Comparison of ENCODE assay signal across 9 cellular contexts in the genomic region with DNA sequence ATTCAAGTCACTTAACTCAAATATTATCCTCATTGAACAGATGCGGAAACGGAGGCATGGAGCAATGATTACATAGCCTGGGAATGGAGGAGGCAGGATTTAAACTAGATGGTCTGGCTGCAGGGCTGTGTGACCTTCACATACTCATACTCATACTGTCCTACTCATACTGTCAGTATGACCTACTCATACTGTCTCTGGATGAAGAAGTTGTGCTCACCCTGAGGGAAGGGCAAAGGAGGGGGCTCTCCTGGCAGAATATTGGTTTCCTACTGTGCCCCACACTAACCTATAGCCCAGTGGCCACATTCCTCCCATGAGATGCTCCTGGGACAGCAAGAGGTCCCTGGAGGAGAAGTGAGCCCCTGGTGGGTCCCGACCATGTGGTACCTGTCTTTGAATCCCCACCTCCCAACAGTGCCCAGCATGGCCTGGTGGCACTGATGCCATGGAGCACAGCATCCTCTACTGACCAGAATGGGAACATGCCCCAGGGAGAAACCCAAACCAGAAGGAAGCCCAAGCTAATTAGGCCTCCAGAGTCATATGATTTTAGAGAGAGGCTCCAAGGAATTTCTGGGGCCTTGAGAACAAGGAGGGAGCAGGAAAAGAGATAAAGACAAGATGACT.
DNase-seq lines count a peak whose midpoint lies in the region; ATAC-seq, FAIRE-seq and TF ChIP-seq lines count a peak whose summit lies in the region.
"Had no signal": no experiment of that assay in that cellular context is flagged by ENCODE, and none has a peak within 500 bp of the region (broad histone marks: within the 10 kb centered on the region; RNA-seq: fewer than 3 reads in every experiment).

No MANE protein-coding gene starts in this region.

- no peak overlapping the region for H3K4me2 ChIP-seq in H1 (ENCODE audit: insufficient read depth in 1 of 2, low read depth in 2 of 2, low read length in 2 of 2)

- H3K4me3 ChIP-seq in H1 (ENCODE audit: extremely low read depth in 1 of 4, insufficient read depth in 2 of 4, low read depth in 3 of 4, low read length in 4 of 4) (no peak overlapping the region), spleen (no peak overlapping the region)
- no peak overlapping the region for H3K4me3 ChIP-seq in effector memory CD4-positive, alpha-beta T cell (ENCODE audit: insufficient read depth, low read depth, low read length, poor library complexity, severe bottlenecking)

- H3K9me3 ChIP-seq in H1 (ENCODE audit: insufficient read depth in 2 of 2, low read depth in 1 of 2, low read length in 1 of 2) (0 out of 4 replicates have a peak, but pooled peaks cover 0 to 2% of the 10 kb centered on the region in 2 experiments), spleen (peaks cover 0 to 10% (median 2%) of the 10 kb centered on the region in 8 donors)
- H3K9me3 ChIP-seq in effector memory CD4-positive, alpha-beta T cell (ENCODE audit: control insufficient read depth, low read length) = no peaks in the 10 kb centered on the region

- H3K14ac ChIP-seq in H1 (ENCODE audit: insufficient read length) = no peak overlapping the region

- TF ChIP-seq POLR2A in H1 (IDR thresholded peaks at IDR 0.05; ENCODE audit: control extremely low read depth in 1 of 2, low read depth in 2 of 2, low read length in 2 of 2) (no peak), spleen (IDR thresholded peaks at IDR 0.05) (no peak)

- CTCF ChIA-PET in H1 (lab: Charles Lee; ENCODE audit: partially characterized antibody) = interaction anchor here (0.6 to 5.5 kb wide), 31 partner anchors 14 to 659 kb away, joined by 3 to 24 read pairs (median 4); no protein-coding TSS in a partner anchor

- H3K27me3 ChIP-seq in H1 (replicated peaks in 1 of 4; ENCODE audit: control insufficient read depth in 3 of 4, extremely low read depth in 1 of 4, insufficient read depth in 3 of 4, low read length in 3 of 4) (no peaks in the 10 kb centered on the region), spleen (replicated peaks in 1 of 7) (peaks cover 0 to 13% (median 0%) of the 10 kb centered on the region in 7 donors)
- H3K27me3 ChIP-seq in effector memory CD4-positive, alpha-beta T cell (replicated peaks; ENCODE audit: control insufficient read depth, insufficient read depth, low read length, poor library complexity, severe bottlenecking) = no peaks in the 10 kb centered on the region

- no peaks in the 10 kb centered on the region for H4K20me1 ChIP-seq in H1 (replicated peaks in 1 of 2; ENCODE audit: control insufficient read depth in 1 of 2, insufficient read depth in 2 of 2, low read length in 2 of 2)

- WGBS in H1 (ENCODE audit: extremely low coverage in 1 of 2, insufficient coverage in 1 of 2, insufficient read length in 1 of 2, insufficient replicate concordance in 2 of 2, low coverage in 1 of 2, low lambda C conversion rate in 2 of 2, missing lambda C conversion rate in 1 of 2), 2 experiments = 86% methylated on average over 3 of the region's 3 CpGs; no CpG with 5 or more reads in 1 of the 2 experiments
- 79 to 86% (median 83%) methylated on average over 2 to 3 of the region's 3 CpGs for WGBS in spleen, 5 donors

- H2BK120ac ChIP-seq in H1 (replicated peaks; ENCODE audit: low read depth, low read length) = no peak overlapping the region

- H4K91ac ChIP-seq in H1 (replicated peaks; ENCODE audit: insufficient read length, low read length) = no peak overlapping the region

- H2BK15ac ChIP-seq in H1 (ENCODE audit: low read length) = no peak overlapping the region

- no peak for FAIRE-seq in H1 (lab: Jason Lieb, UNC)

- no peak overlapping the region for H2BK5ac ChIP-seq in H1 (ENCODE audit: low read depth, low read length)

- ATAC-seq in GM18498 (IDR thresholded peaks at IDR 0.05; ENCODE audit: unreplicated experiment) = no peak

- peak; percentile 91 to 96 (median 93) for TF ChIP-seq CTCF in H1 (IDR thresholded peaks at IDR 0.05; ENCODE audit: control extremely low read depth in 1 of 3, insufficient read depth in 1 of 3, low read depth in 1 of 3, low read length in 3 of 3)
- peak in 6 of 11 experiments; percentile 20 to 44 (median 34) for TF ChIP-seq CTCF in spleen (IDR thresholded peaks at IDR 0.05 in 8 of 11, conservative IDR thresholded peaks at IDR 0.05 in 3 of 11)

- H3K4me1 ChIP-seq in H1 (replicated peaks in 1 of 4; ENCODE audit: control insufficient read depth in 3 of 4, insufficient read depth in 4 of 4, low read length in 3 of 4) (no peaks in the 10 kb centered on the region), spleen (no peaks in the 10 kb centered on the region)
- H3K4me1 ChIP-seq in effector memory CD4-positive, alpha-beta T cell (ENCODE audit: control insufficient read depth, insufficient read depth, low read length, poor library complexity, severe bottlenecking) = no peaks in the 10 kb centered on the region

- no peak for TF ChIP-seq EP300 in H1 (IDR thresholded peaks at IDR 0.05; ENCODE audit: borderline replicate concordance in 1 of 2, low read depth in 2 of 2, low read length in 2 of 2)

- H2BK20ac ChIP-seq in H1 (ENCODE audit: low read length) = no peak overlapping the region

- H2AK5ac ChIP-seq in H1 (ENCODE audit: low read depth, low read length) = no peak overlapping the region

- no peaks in the 10 kb centered on the region for H3K23me2 ChIP-seq in H1 (ENCODE audit: low read depth, low read length)

- H3K56ac ChIP-seq in H1 (replicated peaks; ENCODE audit: insufficient read length, low read depth, low read length) = no peak overlapping the region

- no peak overlapping the region for H3K4ac ChIP-seq in H1 (replicated peaks; ENCODE audit: insufficient read length, low read depth, low read length)

- H4K5ac ChIP-seq in H1 (ENCODE audit: insufficient read length, low read depth, low read length) = no peak overlapping the region

- DNase-seq in activated CD4-positive, alpha-beta T cell treated with anti-CD3 and anti-CD28 coated beads, Interleukin-2, amount 50 U/mL, for 1 hour = peak; percentile 8
- DNase-seq in activated CD4-positive, alpha-beta T cell treated with anti-CD3 and anti-CD28 coated beads for 1 hour = no peak
- DNase-seq in NCI-H2107 treated with DMSO at 0.1 percent for 48 hours (lab: John Stamatoyannopoulos, UW; ENCODE audit: unreplicated experiment) (peak; percentile 49), H1 (ENCODE audit: low read depth in 1 of 2, low spot score in 2 of 2) (peak in 1 of 2 experiments; percentile 59), spleen (no peak), GM19238 (ENCODE audit: insufficient read length, low spot score) (no peak)
- no peak for DNase-seq in effector memory CD4-positive, alpha-beta T cell

- no peak overlapping the region for H4K8ac ChIP-seq in H1 (ENCODE audit: extremely low read depth, insufficient read depth, low read length)

- H3K79me1 ChIP-seq in H1 (ENCODE audit: low read depth, low read length) = no peaks in the 10 kb centered on the region

- H3K27ac ChIP-seq in H1 (ENCODE audit: low read depth, low read length) = no peak overlapping the region
- no peak overlapping the region for H3K27ac ChIP-seq in spleen
- no peak overlapping the region for H3K27ac ChIP-seq in effector memory CD4-positive, alpha-beta T cell (ENCODE audit: insufficient read depth, low read length, poor library complexity, severe bottlenecking)
- H3K27ac ChIP-seq: C4-2B had no signal

- no peak overlapping the region for H3K18ac ChIP-seq in H1 (ENCODE audit: extremely low read depth, low read length)

- peak; percentile 97 for TF ChIP-seq RAD21 in H1 (IDR thresholded peaks at IDR 0.05 in 1 of 2, conservative IDR thresholded peaks at IDR 0.05 in 1 of 2; ENCODE audit: low read depth in 2 of 2, low read length in 2 of 2)

- no peak overlapping the region for H2BK12ac ChIP-seq in H1 (ENCODE audit: low read depth, low read length)

- no peak overlapping the region for H3K23ac ChIP-seq in H1 (ENCODE audit: insufficient read length)

- H3K79me2 ChIP-seq in H1 (ENCODE audit: control insufficient read depth in 1 of 2, insufficient read depth in 2 of 2, low read length in 2 of 2) = no peaks in the 10 kb centered on the region

- intact Hi-C loops in spleen (cut with DNase I; ENCODE audit: low total_unique reads) = no loop called here

- no peak overlapping the region for H2AFZ ChIP-seq in H1 (ENCODE audit: low read length)

- H3K9ac ChIP-seq in H1 (replicated peaks in 1 of 4; ENCODE audit: extremely low read depth in 1 of 4, low read depth in 3 of 4, low read length in 3 of 4) = no peak overlapping the region

- H3K36me3 ChIP-seq in H1 (ENCODE audit: control insufficient read depth in 2 of 4, insufficient read depth in 4 of 4, low read length in 3 of 4) = no peaks in the 10 kb centered on the region
- no peaks in the 10 kb centered on the region for H3K36me3 ChIP-seq in spleen
- no peaks in the 10 kb centered on the region for H3K36me3 ChIP-seq in effector memory CD4-positive, alpha-beta T cell (ENCODE audit: control insufficient read depth, insufficient read depth, low read length)

- POLR2A ChIA-PET in H1 (lab: Charles Lee; ENCODE audit: partially characterized antibody) = interaction anchor here (0.9 kb wide), 1 partner anchor 18 kb away, joined by 3 read pairs; no protein-coding TSS in a partner anchor

TF ChIP-seq in H1, 55 proteins besides CTCF, POLR2A, EP300 and RAD21:
- no peak for TF ChIP-seq CREB1 (IDR thresholded peaks at IDR 0.05)
- TF ChIP-seq, protein P1, sequence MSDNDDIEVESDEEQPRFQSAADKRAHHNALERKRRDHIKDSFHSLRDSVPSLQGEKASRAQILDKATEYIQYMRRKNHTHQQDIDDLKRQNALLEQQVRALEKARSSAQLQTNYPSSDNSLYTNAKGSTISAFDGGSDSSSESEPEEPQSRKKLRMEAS (IDR thresholded peaks at IDR 0.05) = peak; percentile 76
- TF ChIP-seq, protein P2, sequence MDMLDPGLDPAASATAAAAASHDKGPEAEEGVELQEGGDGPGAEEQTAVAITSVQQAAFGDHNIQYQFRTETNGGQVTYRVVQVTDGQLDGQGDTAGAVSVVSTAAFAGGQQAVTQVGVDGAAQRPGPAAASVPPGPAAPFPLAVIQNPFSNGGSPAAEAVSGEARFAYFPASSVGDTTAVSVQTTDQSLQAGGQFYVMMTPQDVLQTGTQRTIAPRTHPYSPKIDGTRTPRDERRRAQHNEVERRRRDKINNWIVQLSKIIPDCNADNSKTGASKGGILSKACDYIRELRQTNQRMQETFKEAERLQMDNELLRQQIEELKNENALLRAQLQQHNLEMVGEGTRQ (IDR thresholded peaks at IDR 0.05; ENCODE audit: low read length) = 0 out of 2 replicates have a peak, but pooled peaks have one; percentile 14

Comparison
In these comparisons a context has a peak if more than half of its experiments do, and no peak if none do; other contexts are left out.
1. DNase-seq: peak in activated CD4-positive, alpha-beta T cell treated with anti-CD3 and anti-CD28 coated beads, Interleukin-2, amount 50 U/mL, for 1 hour (single experiment) and NCI-H2107 treated with DMSO at 0.1 percent for 48 hours (single experiment); none in activated CD4-positive, alpha-beta T cell treated with anti-CD3 and anti-CD28 coated beads for 1 hour (single experiment), spleen (single experiment), effector memory CD4-positive, alpha-beta T cell (0 of 3) and GM19238 (single experiment).